Comparison of ENCODE assay signal across 1 cellular context in genomic region chr7:106600569-106601373, GRCh38.
TF ChIP-seq lines count a peak whose summit lies in the region.

No MANE protein-coding gene starts in this region.

TF ChIP-seq in K562, 482 proteins besides CTCF, POLR2A, EP300 and RAD21 (continued from another document and continues in another):
- TF ChIP-seq HES1 (IDR thresholded peaks at IDR 0.05; ENCODE audit: low read depth): no peak
- no peak for TF ChIP-seq PRDM10 (IDR thresholded peaks at IDR 0.05; ENCODE audit: partially characterized antibody)
- no peak for TF ChIP-seq ZNF143 (CRISPR knock-in tag; IDR thresholded peaks at IDR 0.05)
- TF ChIP-seq HMGXB4 (CRISPR knock-in tag; IDR thresholded peaks at IDR 0.05): no peak
- peak; percentile 61; the same call in 1 of the 2 replicates for TF ChIP-seq ZNF175 (CRISPR knock-in tag; IDR thresholded peaks at IDR 0.05; ENCODE audit: low read depth)
- TF ChIP-seq SMARCC2 (IDR thresholded peaks at IDR 0.05; ENCODE audit: low read depth): no peak
- TF ChIP-seq ZNF592 (IDR thresholded peaks at IDR 0.05): peak; percentile 27; the same call in 1 of the 2 replicates
- no peak for TF ChIP-seq BRF2 (IDR thresholded peaks at IDR 0.05; ENCODE audit: borderline replicate concordance, insufficient read depth, insufficient read length)
- no peak for TF ChIP-seq HOMEZ (CRISPR knock-in tag; IDR thresholded peaks at IDR 0.05)
- peak; percentile 87 for TF ChIP-seq TEAD4 (IDR thresholded peaks at IDR 0.05; ENCODE audit: low read length)
- TF ChIP-seq TEAD4 (CRISPR knock-in tag; IDR thresholded peaks at IDR 0.05; ENCODE audit: borderline replicate concordance): no peak
- TF ChIP-seq TRIM24 (IDR thresholded peaks at IDR 0.05): peak; percentile 70 to 83
- no peak for TF ChIP-seq ERF (CRISPR knock-in tag; IDR thresholded peaks at IDR 0.05)
- TF ChIP-seq ZNF766 (CRISPR knock-in tag; conservative IDR thresholded peaks at IDR 0.05): no peak
- TF ChIP-seq KAT2B (IDR thresholded peaks at IDR 0.05; ENCODE audit: low read depth, low read length): no peak
- TF ChIP-seq FOSL1 (tag; conservative IDR thresholded peaks at IDR 0.05): peak; percentile 48; the same call in 1 of the 2 replicates
- TF ChIP-seq DNMT1 (IDR thresholded peaks at IDR 0.05): no peak
- peak; percentile 30 for TF ChIP-seq HDAC3 (IDR thresholded peaks at IDR 0.05; ENCODE audit: borderline replicate concordance, partially characterized antibody)
- peak; percentile 48; the same call in 1 of the 2 replicates for TF ChIP-seq RNF2 (IDR thresholded peaks at IDR 0.05)
- no peak for TF ChIP-seq HBP1 (CRISPR knock-in tag; IDR thresholded peaks at IDR 0.05)
- 0 out of 2 replicates have a peak, but pooled peaks have one; percentile 65 for TF ChIP-seq IRF1 (CRISPR knock-in tag; IDR thresholded peaks at IDR 0.05; ENCODE audit: borderline replicate concordance)
- TF ChIP-seq NCOR1 (IDR thresholded peaks at IDR 0.05): peak; percentile 75
- no peak for TF ChIP-seq ZNF3 (CRISPR knock-in tag; IDR thresholded peaks at IDR 0.05)
- peak; percentile 85 for TF ChIP-seq TAL1 (IDR thresholded peaks at IDR 0.05)
- TF ChIP-seq CEBPG (CRISPR knock-in tag; IDR thresholded peaks at IDR 0.05): no peak
- peak; percentile 54 to 64; a peak in 2 of 4 replicates for TF ChIP-seq CEBPG (tag; conservative IDR thresholded peaks at IDR 0.05 in 1 of 2, IDR thresholded peaks at IDR 0.05 in 1 of 2)
- TF ChIP-seq PURB (CRISPR knock-in tag; IDR thresholded peaks at IDR 0.05; ENCODE audit: low read depth): no peak
- peak; percentile 92 for TF ChIP-seq ARID1B (IDR thresholded peaks at IDR 0.05)
- TF ChIP-seq CBFA2T3 (IDR thresholded peaks at IDR 0.05): peak; percentile 88
- TF ChIP-seq SREBF2 (CRISPR knock-in tag; IDR thresholded peaks at IDR 0.05): 0 out of 2 replicates have a peak, but pooled peaks have one; percentile 25
- no peak for TF ChIP-seq ZNF785 (CRISPR knock-in tag; IDR thresholded peaks at IDR 0.05)
- peak; percentile 14; the same call in 1 of the 2 replicates for TF ChIP-seq TRIM28 (IDR thresholded peaks at IDR 0.05)
- TF ChIP-seq SOX6 (IDR thresholded peaks at IDR 0.05): peak; percentile 77
- no peak for TF ChIP-seq MXD1 (CRISPR knock-in tag; IDR thresholded peaks at IDR 0.05; ENCODE audit: borderline replicate concordance, poor library complexity, severe bottlenecking)
- TF ChIP-seq ZNF668 (CRISPR knock-in tag; IDR thresholded peaks at IDR 0.05): 0 out of 2 replicates have a peak, but pooled peaks have one; percentile 42
- TF ChIP-seq E2F8 (IDR thresholded peaks at IDR 0.05; ENCODE audit: low read depth, partially characterized antibody): no peak
